In genomic region chr2:3300224-3300623, GRCh38 we compare ENCODE assay signal across 1 cellular context.
TF ChIP-seq lines count a peak whose summit lies in the region.

No MANE protein-coding gene starts in this region.

TF ChIP-seq in HepG2, 621 proteins besides CTCF, POLR2A, EP300 and RAD21 (continued from another document):
- TF ChIP-seq TFDP2 (CRISPR knock-in tag; IDR thresholded peaks at IDR 0.05) (no peak), MED13 (CRISPR knock-in tag; IDR thresholded peaks at IDR 0.05) (no peak), ARID4A (CRISPR knock-in tag; IDR thresholded peaks at IDR 0.05; ENCODE audit: borderline replicate concordance) (no peak)
